Comparison of ENCODE assay signal across 37 cellular contexts in genomic region chrX:70461026-70461425, GRCh38. TPM values are rescaled to one million over a fixed set of nuclear protein-coding genes. Genes with fewer than 3 reads are reported as not detected.
"Had no signal": no experiment of that assay in that cellular context is flagged by ENCODE, and none has a peak within 500 bp of the region (broad histone marks: within the 10 kb centered on the region; RNA-seq: fewer than 3 reads in every experiment).

No MANE protein-coding gene starts in this region.

- H3K27me3 ChIP-seq: adrenal gland, cardiac muscle cell had no signal

- H3K36me3 ChIP-seq: adrenal gland had no signal

- DNase-seq: activated CD4-positive, alpha-beta memory T cell treated with anti-CD3 and anti-CD28 coated beads, Interleukin-2, amount 10 ng/mL, durations not matched to agents 7 days and 5 days; activated CD4-positive, alpha-beta T cell treated with anti-CD3 and anti-CD28 coated beads for 1 hour; activated CD4-positive, alpha-beta T cell treated with anti-CD3 and anti-CD28 coated beads for 36 hours; activated CD4-positive, alpha-beta T cell treated with anti-CD3 and anti-CD28 coated beads for 48 hours; activated CD4-positive, alpha-beta T cell treated with anti-CD3 and anti-CD28 coated beads, Interleukin-2, amount 10 ng/mL, durations not matched to agents 7 days and 5 days; activated CD4-positive, alpha-beta T cell treated with anti-CD3 and anti-CD28 coated beads, Interleukin-2, amount 50 U/mL, for 48 hours; activated CD4-positive, CD25-positive, alpha-beta regulatory T cell; activated CD8-positive, alpha-beta memory T cell treated with anti-CD3 and anti-CD28 coated beads for 24 hours; activated CD8-positive, alpha-beta memory T cell treated with anti-CD3 and anti-CD28 coated beads, Interleukin-2, amount 10 ng/mL, durations not matched to agents 7 days and 5 days; activated CD8-positive, alpha-beta memory T cell treated with anti-CD3 and anti-CD28 coated beads, Interleukin-2, amount 50 U/mL, for 48 hours; activated effector memory CD4-positive, alpha-beta T cell treated with anti-CD3 and anti-CD28 coated beads, Interleukin-2, amount 50 U/mL, for 16 hours; activated gamma-delta T cell treated with Interleukin-2 at 50 U/mL for 16 hours; activated naive CD4-positive, alpha-beta T cell; activated naive CD4-positive, alpha-beta T cell treated with anti-CD3 and anti-CD28 coated beads for 36 hours; activated naive CD4-positive, alpha-beta T cell treated with anti-CD3 and anti-CD28 coated beads, Interleukin-2, amount 50 U/mL, for 16 hours; activated naive CD8-positive, alpha-beta T cell treated with anti-CD3 and anti-CD28 coated beads for 36 hours; activated T-cell treated with anti-CD3 and anti-CD28 coated beads, Interleukin-2, amount 50 U/mL, for 24 hours; activated T-cell treated with anti-CD3 and anti-CD28 coated beads, Interleukin-2, amount 50 U/mL, for 48 hours; adrenal gland; amniotic stem cell; aorta; caudate nucleus; cerebellar nuclear complex; T-helper 1 cell; T-helper 2 cell; T-helper 9 cell had no signal

- H3K4me1 ChIP-seq: adrenal gland had no signal

- H3K9me3 ChIP-seq: adrenal gland had no signal

- H3K27ac Mint-ChIP-seq: activated CD4-positive, alpha-beta memory T cell treated with anti-CD3 and anti-CD28 coated beads, Interleukin-2, amount 10 ng/mL, durations not matched to agents 7 days and 5 days; activated CD4-positive, alpha-beta T cell treated with anti-CD3 and anti-CD28 coated beads for 36 hours; activated CD4-positive, alpha-beta T cell treated with anti-CD3 and anti-CD28 coated beads, Interleukin-2, amount 10 ng/mL, durations not matched to agents 7 days and 5 days; activated CD8-positive, alpha-beta memory T cell treated with anti-CD3 and anti-CD28 coated beads, Interleukin-2, amount 10 ng/mL, durations not matched to agents 7 days and 5 days; activated naive CD4-positive, alpha-beta T cell treated with anti-CD3 and anti-CD28 coated beads for 36 hours; activated naive CD4-positive, alpha-beta T cell treated with anti-CD3 and anti-CD28 coated beads, Interleukin-2, amount 50 U/mL, for 72 hours; activated naive CD8-positive, alpha-beta T cell treated with anti-CD3 and anti-CD28 coated beads for 36 hours; activated T-cell treated with anti-CD3 and anti-CD28 coated beads, Interleukin-2, amount 50 U/mL, for 24 hours; brain; T-helper 1 cell treated with Interleukin-12 subunit alpha and Interleukin-12 subunit beta and Interleukin-4 antibody, amounts not matched to agents 30 μg/mL and 1 μg/mL, for 36 hours; T-helper 2 cell treated with Interferon-gamma antibody and Interleukin-4, amounts not matched to agents 5 μg/mL and 100 μg/mL, for 36 hours had no signal

- H3K27me3 Mint-ChIP-seq: activated CD4-positive, alpha-beta memory T cell treated with anti-CD3 and anti-CD28 coated beads, Interleukin-2, amount 10 ng/mL, durations not matched to agents 7 days and 5 days; activated CD4-positive, alpha-beta T cell treated with anti-CD3 and anti-CD28 coated beads for 36 hours; activated CD4-positive, alpha-beta T cell treated with anti-CD3 and anti-CD28 coated beads, Interleukin-2, amount 10 ng/mL, durations not matched to agents 7 days and 5 days; activated CD8-positive, alpha-beta memory T cell treated with anti-CD3 and anti-CD28 coated beads, Interleukin-2, amount 10 ng/mL, durations not matched to agents 7 days and 5 days; activated naive CD8-positive, alpha-beta T cell treated with anti-CD3 and anti-CD28 coated beads for 36 hours; central memory CD8-positive, alpha-beta T cell had no signal

- ATAC-seq: activated CD4-positive, alpha-beta T cell treated with anti-CD3 and anti-CD28 coated beads for 36 hours; activated CD4-positive, CD25-positive, alpha-beta regulatory T cell treated with anti-CD3 and anti-CD28 coated beads, Interleukin-2, amount 50 U/mL, for 24 hours; activated CD8-positive, alpha-beta memory T cell treated with anti-CD3 and anti-CD28 coated beads, Interleukin-2, amount 10 ng/mL, durations not matched to agents 7 days and 5 days; activated naive CD4-positive, alpha-beta T cell treated with anti-CD3 and anti-CD28 coated beads, Interleukin-2, amount 50 U/mL, for 72 hours had no signal

- H3K4me3 Mint-ChIP-seq: activated CD4-positive, alpha-beta memory T cell treated with anti-CD3 and anti-CD28 coated beads, Interleukin-2, amount 10 ng/mL, durations not matched to agents 7 days and 5 days; activated CD4-positive, alpha-beta T cell treated with anti-CD3 and anti-CD28 coated beads for 36 hours; activated CD4-positive, alpha-beta T cell treated with anti-CD3 and anti-CD28 coated beads, Interleukin-2, amount 10 ng/mL, durations not matched to agents 7 days and 5 days; activated CD8-positive, alpha-beta memory T cell treated with anti-CD3 and anti-CD28 coated beads, Interleukin-2, amount 10 ng/mL, durations not matched to agents 7 days and 5 days; activated naive CD4-positive, alpha-beta T cell treated with anti-CD3 and anti-CD28 coated beads for 36 hours; activated naive CD8-positive, alpha-beta T cell treated with anti-CD3 and anti-CD28 coated beads for 36 hours; activated T-cell treated with anti-CD3 and anti-CD28 coated beads, Interleukin-2, amount 50 U/mL, for 24 hours; brain; central memory CD8-positive, alpha-beta T cell; T-helper 1 cell treated with Interleukin-12 subunit alpha and Interleukin-12 subunit beta and Interleukin-4 antibody, amounts not matched to agents 30 μg/mL and 1 μg/mL, for 36 hours; T-helper 2 cell treated with Interferon-gamma antibody and Interleukin-4, amounts not matched to agents 5 μg/mL and 100 μg/mL, for 36 hours had no signal

- H3K9me3 Mint-ChIP-seq: activated CD4-positive, alpha-beta memory T cell treated with anti-CD3 and anti-CD28 coated beads, Interleukin-2, amount 10 ng/mL, durations not matched to agents 7 days and 5 days; activated CD4-positive, alpha-beta T cell treated with anti-CD3 and anti-CD28 coated beads, Interleukin-2, amount 10 ng/mL, durations not matched to agents 7 days and 5 days; activated naive CD4-positive, alpha-beta T cell treated with anti-CD3 and anti-CD28 coated beads for 36 hours; activated naive CD4-positive, alpha-beta T cell treated with anti-CD3 and anti-CD28 coated beads, Interleukin-2, amount 50 U/mL, for 72 hours; activated naive CD8-positive, alpha-beta T cell treated with anti-CD3 and anti-CD28 coated beads for 36 hours; activated T-cell treated with anti-CD3 and anti-CD28 coated beads, Interleukin-2, amount 50 U/mL, for 24 hours; central memory CD8-positive, alpha-beta T cell; T-helper 1 cell treated with Interleukin-12 subunit alpha and Interleukin-12 subunit beta and Interleukin-4 antibody, amounts not matched to agents 30 μg/mL and 1 μg/mL, for 36 hours; T-helper 2 cell treated with Interferon-gamma antibody and Interleukin-4, amounts not matched to agents 5 μg/mL and 100 μg/mL, for 36 hours had no signal

- FAIRE-seq: bronchial epithelial cell, TTC549 had no signal

- H3K27ac ChIP-seq: adrenal gland, cardiac muscle cell, VCaP had no signal

- H3K4me3 ChIP-seq: adrenal gland, cardiac muscle cell had no signal

RNA-seq across cellular contexts. Expression of gene GDPD2, which starts 37.9 kb away (rescaled TPM):
- total RNA-seq: activated naive CD4-positive, alpha-beta T cell treated with anti-CD3 and anti-CD28 coated beads for 36 hours; activated naive CD8-positive, alpha-beta T cell treated with anti-CD3 and anti-CD28 coated beads for 36 hours; adrenal gland; aorta; bronchial epithelial cell; cardiac muscle cell; chondrocyte had no signal
- polyA plus RNA-seq: cardiac muscle cell had no signal
